ENCODE assay signal across 8 cellular contexts in genomic region chr22:46084943-46085830, GRCh38.
DNase-seq lines count a peak whose midpoint lies in the region; ATAC-seq and TF ChIP-seq lines count a peak whose summit lies in the region.

No MANE protein-coding gene starts in this region.

- H3K9me3 Mint-ChIP-seq in type B pancreatic cell = no peaks in the 10 kb centered on the region

- peak overlapping the region; percentile 88 for H3K4me3 ChIP-seq in AG09309 (ENCODE audit: control insufficient read depth, low read depth, low read length)

- TF ChIP-seq CTCF in AG09309 (IDR thresholded peaks at IDR 0.05; ENCODE audit: control insufficient read depth, insufficient read depth, low read depth, low read length, missing control alignments) (no peak), type B pancreatic cell (conservative IDR thresholded peaks at IDR 0.05) (no peak)

- ATAC-seq in esophagus mucosa = peak; percentile 42
- no peak for ATAC-seq in GM19035 (IDR thresholded peaks at IDR 0.05; ENCODE audit: unreplicated experiment)

- H3K27me3 Mint-ChIP-seq in type B pancreatic cell = no peaks in the 10 kb centered on the region

- DNase-seq in AG09309 (ENCODE audit: low read depth) (peak; percentile 61), occipital lobe (lab: John Stamatoyannopoulos, UW) (peak; percentile 74), HK-2 (ENCODE audit: unreplicated experiment) (no peak), type B pancreatic cell (ENCODE audit: extremely low spot score, unreplicated experiment) (no peak)
- no peak for DNase-seq in activated effector memory CD4-positive, alpha-beta T cell treated with Interleukin-2 at 50 U/mL for 16 hours

- no peak overlapping the region for H3K27ac Mint-ChIP-seq in type B pancreatic cell

- H3K36me3 Mint-ChIP-seq in type B pancreatic cell = no peaks in the 10 kb centered on the region

- peaks cover 5% of the 10 kb centered on the region for H3K4me1 Mint-ChIP-seq in type B pancreatic cell (ENCODE audit: unreplicated experiment)

- no peak overlapping the region for H3K4me3 Mint-ChIP-seq in type B pancreatic cell

TF ChIP-seq in PFSK-1, 5 proteins besides CTCF, POLR2A, EP300 and RAD21:
- TF ChIP-seq SIN3A (IDR thresholded peaks at IDR 0.05; ENCODE audit: borderline replicate concordance, insufficient read depth, low read length) (peak; percentile 66; the same call in 1 of the 2 replicates), POLR2AphosphoS5 (IDR thresholded peaks at IDR 0.05; ENCODE audit: low read depth, low read length) (peak; percentile 60), REST (IDR thresholded peaks at IDR 0.05; ENCODE audit: insufficient read depth in 1 of 2, low read depth in 2 of 2, low read length in 2 of 2) (peak in 1 of 2 experiments; percentile 40; a peak in 1 of 4 replicates), TAF1 (IDR thresholded peaks at IDR 0.05; ENCODE audit: borderline replicate concordance, insufficient read depth, low read length) (peak; percentile 85), FOXP2 (optimal IDR thresholded peaks at IDR 0.05; ENCODE audit: borderline replicate concordance, extremely low read depth, extremely low read length, insufficient read depth) (no peak)

Comparison
In these comparisons a context has a peak if more than half of its experiments do, and no peak if none do; other contexts are left out.
1. DNase-seq: peak in AG09309 (single experiment) and occipital lobe (single experiment); none in activated effector memory CD4-positive, alpha-beta T cell treated with Interleukin-2 at 50 U/mL for 16 hours (single experiment), HK-2 (single experiment) and type B pancreatic cell (single experiment).